ENCODE assay signal across 8 cellular contexts in the genomic region with DNA sequence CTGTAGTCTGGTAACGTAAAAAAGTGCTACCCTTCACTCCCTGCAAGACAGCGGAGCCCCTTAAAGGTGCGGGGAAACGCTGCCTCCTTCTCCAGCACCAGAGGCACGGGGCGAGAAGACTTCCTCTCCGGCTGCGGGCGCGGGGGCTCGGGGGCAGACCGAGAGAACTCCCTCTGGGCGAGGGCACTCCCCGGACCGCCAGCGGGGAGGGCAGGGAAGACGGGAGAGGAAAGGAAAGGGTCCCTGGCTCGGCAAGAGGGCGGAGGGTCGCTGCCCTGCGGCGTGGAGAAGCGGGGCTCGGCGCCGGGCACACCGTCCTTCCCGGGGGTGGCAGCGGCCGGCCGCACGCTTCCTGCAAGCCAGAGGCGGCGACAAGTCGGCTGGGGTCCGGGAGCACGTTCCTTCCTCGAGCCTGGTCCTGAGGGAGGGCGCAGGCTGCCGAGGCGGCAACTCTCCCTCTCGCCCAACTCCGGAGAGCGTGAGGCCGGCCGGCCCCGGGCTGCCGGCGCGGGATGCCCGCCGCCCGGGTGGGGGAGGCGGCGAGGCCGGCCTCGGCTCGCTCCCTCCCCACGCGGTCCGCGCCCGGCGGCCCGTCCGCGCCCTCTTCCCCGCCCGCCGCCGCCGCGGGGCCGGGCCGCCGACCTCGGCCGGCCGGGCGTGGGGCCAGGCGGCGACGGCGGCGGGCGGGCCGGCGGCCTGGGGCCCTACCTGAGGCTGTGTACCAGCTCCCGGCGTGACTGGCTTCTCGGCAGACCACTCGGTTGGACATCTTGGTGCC. TPM values are rescaled to one million over a fixed set of nuclear protein-coding genes. Genes with fewer than 3 reads are reported as not detected.
DNase-seq lines count a peak whose midpoint lies in the region; ATAC-seq and TF ChIP-seq lines count a peak whose summit lies in the region.

No MANE protein-coding gene starts in this region.

- 0 to 1% (median 0%) methylated on average over 10 to 92 of the region's 92 CpGs for WGBS in heart left ventricle, 4 donors

- no peaks in the 10 kb centered on the region for H3K9me3 Mint-ChIP-seq in activated naive CD8-positive, alpha-beta T cell treated with anti-CD3 and anti-CD28 coated beads for 36 hours

- intact Hi-C loops in heart left ventricle (cut with DNase I) (loop anchor here in 7 of 10 donors (2.0 to 10.0 kb wide), 10 partner anchors 52 to 348 kb away; a partner anchor contains a TSS), posterior cingulate gyrus (cut with DNase I) (no loop called here)

- H3K36me3 ChIP-seq in heart left ventricle = peaks cover 0 to 8% (median 0%) of the 10 kb centered on the region in 9 donors

- H3K27ac Mint-ChIP-seq in activated naive CD8-positive, alpha-beta T cell treated with anti-CD3 and anti-CD28 coated beads for 36 hours = peak overlapping the region; percentile 94

- no peak for TF ChIP-seq POLR2A in heart left ventricle (IDR thresholded peaks at IDR 0.05)

- peaks cover 40% of the 10 kb centered on the region for H3K36me3 Mint-ChIP-seq in activated naive CD8-positive, alpha-beta T cell treated with anti-CD3 and anti-CD28 coated beads for 36 hours

- DNase-seq in ACHN (peak; percentile 30), SK-MEL-5 (ENCODE audit: low read depth, low spot score) (peak; percentile 27), heart left ventricle (peak; percentile 35 to 76 (median 47)), posterior cingulate gyrus (peak in 8 of 10 donors; percentile 16 to 85 (median 36)), H4 (ENCODE audit: low spot score) (no peak)
- DNase-seq in activated naive CD8-positive, alpha-beta T cell treated with anti-CD3 and anti-CD28 coated beads for 36 hours = peak; percentile 49

- peak overlapping the region; percentile 86 to 99 (median 93) for H3K27ac ChIP-seq in heart left ventricle

- no peaks in the 10 kb centered on the region for H3K27me3 ChIP-seq in heart left ventricle

- peaks cover 0 to 60% (median 26%) of the 10 kb centered on the region in 12 donors for H3K4me1 ChIP-seq in heart left ventricle

- no peaks in the 10 kb centered on the region for H3K9me3 ChIP-seq in heart left ventricle

- TF ChIP-seq CTCF in heart left ventricle (IDR thresholded peaks at IDR 0.05) = no peak

- H3K4me3 ChIP-seq in heart left ventricle = peak overlapping the region; percentile 68 to 98 (median 88)

- in situ Hi-C loops in ACHN (cut with HindIII; ENCODE audit: low pct_ligation_motif_present, low pct_unique_long_range_greater_than_20kb, low sequenced_read_pairs) = no loop called here
- in situ Hi-C loops in SK-MEL-5 (cut with HindIII; ENCODE audit: low pct_unique_long_range_greater_than_20kb, low sequenced_read_pairs) = no loop called here

- H3K4me1 Mint-ChIP-seq in activated naive CD8-positive, alpha-beta T cell treated with anti-CD3 and anti-CD28 coated beads for 36 hours = peaks cover 43% of the 10 kb centered on the region

- ATAC-seq in GM18861 (IDR thresholded peaks at IDR 0.05; ENCODE audit: unreplicated experiment) = peak; percentile 9
- peak; percentile 33 for ATAC-seq in HG03045 (IDR thresholded peaks at IDR 0.05; ENCODE audit: unreplicated experiment)
- ATAC-seq in heart left ventricle = peak in 1 of 4 donors; percentile 6

- H3K27me3 Mint-ChIP-seq in activated naive CD8-positive, alpha-beta T cell treated with anti-CD3 and anti-CD28 coated beads for 36 hours = no peaks in the 10 kb centered on the region

- peak overlapping the region; percentile 96 for H3K4me3 Mint-ChIP-seq in activated naive CD8-positive, alpha-beta T cell treated with anti-CD3 and anti-CD28 coated beads for 36 hours

RNA-seq across cellular contexts. Expression of a gene that starts 1.1 kb away (rescaled TPM):
- total RNA-seq in SK-MEL-5 (2014; rRNA removed; shearing (Covaris generic)) = 52.9 and 56.2 TPM in 2 replicates
- polyA plus RNA-seq in SK-MEL-5 (2015; cell fraction: cytosol; rRNA removed) = 56.0 and 72.3 TPM in 2 replicates
- 43.0 and 44.7 TPM in 2 replicates for polyA plus RNA-seq in SK-MEL-5 (2015; cell fraction: nucleus; rRNA removed)
- total RNA-seq in activated naive CD8-positive, alpha-beta T cell treated with anti-CD3 and anti-CD28 coated beads for 36 hours = 10 to 100 TPM; 62.2 to 62.8 TPM
- total RNA-seq in heart left ventricle = 10 to 100 TPM; 20.1 to 73.3 (median 53.0) TPM
- 10 to 100 TPM; 41.6 to 94.8 TPM for polyA plus RNA-seq in heart left ventricle
- 23.1 and 31.4 TPM in 2 replicates for total RNA-seq in H4 (2014; rRNA removed; shearing (Covaris generic))

RNA-seq across cellular contexts. Expression of a gene that starts 29.9 kb away (rescaled TPM):
- total RNA-seq in SK-MEL-5 (2014; rRNA removed; shearing (Covaris generic)) = 96.3 and 110 TPM in 2 replicates
- 47.9 and 71.2 TPM in 2 replicates for polyA plus RNA-seq in SK-MEL-5 (2015; cell fraction: cytosol; rRNA removed)
- 16.7 and 23.0 TPM in 2 replicates for polyA plus RNA-seq in SK-MEL-5 (2015; cell fraction: nucleus; rRNA removed)
- 10 to 100 TPM; 69.4 to 72.5 TPM for total RNA-seq in activated naive CD8-positive, alpha-beta T cell treated with anti-CD3 and anti-CD28 coated beads for 36 hours
- total RNA-seq in heart left ventricle = 10 to 100 TPM; 36.8 to 52.8 (median 41.6) TPM
- polyA plus RNA-seq in heart left ventricle = 10 to 100 TPM; 64.3 to 86.5 TPM
- total RNA-seq in H4 (2014; rRNA removed; shearing (Covaris generic)) = 72.2 and 86.0 TPM in 2 replicates

RNA-seq across cellular contexts. Expression of a gene that starts 53.7 kb away (rescaled TPM):
- 23.0 and 29.0 TPM in 2 replicates for total RNA-seq in SK-MEL-5 (2014; rRNA removed; shearing (Covaris generic))
- polyA plus RNA-seq in SK-MEL-5 (2015; cell fraction: cytosol; rRNA removed) = 14.4 and 16.2 TPM in 2 replicates
- polyA plus RNA-seq in SK-MEL-5 (2015; cell fraction: nucleus; rRNA removed) = 6.6 and 7.4 TPM in 2 replicates
- total RNA-seq in activated naive CD8-positive, alpha-beta T cell treated with anti-CD3 and anti-CD28 coated beads for 36 hours = 10 to 100 TPM; 17.9 to 18.0 TPM
- 10 to 100 TPM in 5 of 9 donors, 1 to 10 TPM in 4; 6.9 to 13.2 (median 10.2) TPM for total RNA-seq in heart left ventricle
- polyA plus RNA-seq in heart left ventricle = 1 to 10 TPM; 2.6 to 5.7 TPM
- total RNA-seq in H4 (2014; rRNA removed; shearing (Covaris generic)) = 5.3 and 9.4 TPM in 2 replicates
